ENCODE assay signal across 12 cellular contexts in the genomic region with DNA sequence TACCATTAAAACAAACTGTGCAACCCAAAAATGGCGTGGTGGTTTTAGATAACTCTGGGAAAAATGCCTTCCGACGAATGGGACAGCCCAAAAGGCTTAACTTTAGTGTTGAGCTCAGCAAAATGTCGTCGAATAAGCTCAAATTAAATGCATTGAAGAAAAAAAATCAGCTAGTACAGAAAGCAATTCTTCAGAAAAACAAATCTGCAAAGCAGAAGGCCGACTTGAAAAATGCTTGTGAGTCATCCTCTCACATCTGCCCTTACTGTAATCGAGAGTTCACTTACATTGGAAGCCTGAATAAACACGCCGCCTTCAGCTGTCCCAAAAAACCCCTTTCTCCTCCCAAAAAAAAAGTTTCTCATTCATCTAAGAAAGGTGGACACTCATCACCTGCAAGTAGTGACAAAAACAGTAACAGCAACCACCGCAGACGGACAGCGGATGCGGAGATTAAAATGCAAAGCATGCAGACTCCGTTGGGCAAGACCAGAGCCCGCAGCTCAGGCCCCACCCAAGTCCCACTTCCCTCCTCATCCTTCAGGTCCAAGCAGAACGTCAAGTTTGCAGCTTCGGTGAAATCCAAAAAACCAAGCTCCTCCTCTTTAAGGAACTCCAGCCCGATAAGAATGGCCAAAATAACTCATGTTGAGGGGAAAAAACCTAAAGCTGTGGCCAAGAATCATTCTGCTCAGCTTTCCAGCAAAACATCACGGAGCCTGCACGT.
DNase-seq lines count a peak whose midpoint lies in the region; ATAC-seq and TF ChIP-seq lines count a peak whose summit lies in the region.
"Had no signal": no experiment of that assay in that cellular context is flagged by ENCODE, and none has a peak within 500 bp of the region (broad histone marks: within the 10 kb centered on the region; RNA-seq: fewer than 3 reads in every experiment).

No MANE protein-coding gene starts in this region.

- H3K27me3 Mint-ChIP-seq in naive B cell, result no peaks in the 10 kb centered on the region

- no peaks in the 10 kb centered on the region for H3K9me3 ChIP-seq in HEK293 (ENCODE audit: control insufficient read depth, insufficient read depth, low read depth, low read length)
- H3K9me3 ChIP-seq: MG63 had no signal

- H3K4me1 ChIP-seq in HEK293 (ENCODE audit: control insufficient read depth, insufficient read depth, low read length), result no peaks in the 10 kb centered on the region

- no peak overlapping the region for H3K4me3 Mint-ChIP-seq in naive B cell

- no peaks in the 10 kb centered on the region for H3K9me3 Mint-ChIP-seq in naive B cell

- H3K4me3 ChIP-seq in AG09309 (ENCODE audit: control insufficient read depth, low read depth, low read length), result peak overlapping the region; percentile 4; the same call in 1 of the 2 replicates
- no peak overlapping the region for H3K4me3 ChIP-seq in HEK293 (ENCODE audit: low read depth, low read length)
- peak overlapping the region; percentile 55 for H3K4me3 ChIP-seq in coronary artery
- H3K4me3 ChIP-seq: MG63 had no signal

- TF ChIP-seq CTCF in AG09309 (IDR thresholded peaks at IDR 0.05; ENCODE audit: control insufficient read depth, insufficient read depth, low read depth, low read length, missing control alignments) (no peak), HEK293 (tag by site-specific recombination; IDR thresholded peaks at IDR 0.05) (no peak), coronary artery (IDR thresholded peaks at IDR 0.05) (no peak)

- peaks cover 10 to 22% (median 17%) of the 10 kb centered on the region in 3 donors for H3K4me1 Mint-ChIP-seq in naive B cell

- ATAC-seq in naive B cell (ENCODE audit: low read depth in 2 of 2) (no peak), GM19023 (IDR thresholded peaks at IDR 0.05; ENCODE audit: unreplicated experiment) (no peak), HG03520 (IDR thresholded peaks at IDR 0.05; ENCODE audit: unreplicated experiment) (no peak)
- ATAC-seq: Panc1 had no signal

- peaks cover 13 to 90% of the 10 kb centered on the region in 2 experiments; a peak in 2 of 3 replicates for H3K36me3 ChIP-seq in HEK293 (ENCODE audit: control insufficient read depth in 2 of 2, insufficient read depth in 1 of 2, low read length in 2 of 2)

- peaks cover 31 to 58% of the 10 kb centered on the region in 2 donors for H3K36me3 Mint-ChIP-seq in naive B cell

- no peak overlapping the region for H3K27ac ChIP-seq in HEK293 (ENCODE audit: extremely low read depth, low read depth, low read length)
- peak overlapping the region in 1 of 2 donors; percentile 27 for H3K27ac ChIP-seq in coronary artery
- H3K27ac ChIP-seq: epithelial cell of prostate had no signal

- POLR2A ChIA-PET in HEK293 (lab: Yijun Ruan, JAX), result no interaction called here

- peak overlapping the region in 4 of 6 donors; percentile 41 to 76 (median 70) for H3K27ac Mint-ChIP-seq in naive B cell

- DNase-seq in AG09309 (ENCODE audit: low read depth) (peak; percentile 55), coronary artery (ENCODE audit: low spot score) (no peak), naive B cell (no peak), NCI-H2227 treated with DMSO at 0.1 percent for 48 hours (lab: John Stamatoyannopoulos, UW) (no peak)
- DNase-seq in activated CD4-positive, alpha-beta T cell treated with anti-CD3 and anti-CD28 coated beads, Interleukin-2, amount 50 U/mL, for 48 hours, result no peak
- DNase-seq: activated CD4-positive, alpha-beta T cell treated with anti-CD3 and anti-CD28 coated beads for 4 hours; MG63 had no signal

- CTCF ChIA-PET in HEK293 (lab: Yijun Ruan, JAX), result no interaction called here

TF ChIP-seq in HEK293, 187 proteins besides CTCF, POLR2A, EP300 and RAD21:
- TF ChIP-seq, protein P1, sequence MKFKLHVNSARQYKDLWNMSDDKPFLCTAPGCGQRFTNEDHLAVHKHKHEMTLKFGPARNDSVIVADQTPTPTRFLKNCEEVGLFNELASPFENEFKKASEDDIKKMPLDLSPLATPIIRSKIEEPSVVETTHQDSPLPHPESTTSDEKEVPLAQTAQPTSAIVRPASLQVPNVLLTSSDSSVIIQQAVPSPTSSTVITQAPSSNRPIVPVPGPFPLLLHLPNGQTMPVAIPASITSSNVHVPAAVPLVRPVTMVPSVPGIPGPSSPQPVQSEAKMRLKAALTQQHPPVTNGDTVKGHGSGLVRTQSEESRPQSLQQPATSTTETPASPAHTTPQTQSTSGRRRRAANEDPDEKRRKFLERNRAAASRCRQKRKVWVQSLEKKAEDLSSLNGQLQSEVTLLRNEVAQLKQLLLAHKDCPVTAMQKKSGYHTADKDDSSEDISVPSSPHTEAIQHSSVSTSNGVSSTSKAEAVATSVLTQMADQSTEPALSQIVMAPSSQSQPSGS (tag by site-specific recombination; IDR thresholded peaks at IDR 0.05; ENCODE audit: low read depth), result no peak
- TF ChIP-seq PRDM1 (tag by site-specific recombination; IDR thresholded peaks at IDR 0.05), result 0 out of 2 replicates have a peak, but pooled peaks have one; percentile 11
- TF ChIP-seq, protein P2, sequence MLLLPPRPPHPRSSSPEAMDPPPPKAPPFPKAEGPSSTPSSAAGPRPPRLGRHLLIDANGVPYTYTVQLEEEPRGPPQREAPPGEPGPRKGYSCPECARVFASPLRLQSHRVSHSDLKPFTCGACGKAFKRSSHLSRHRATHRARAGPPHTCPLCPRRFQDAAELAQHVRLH (tag by site-specific recombination; IDR thresholded peaks at IDR 0.05), result no peak
- no peak for TF ChIP-seq TCF7L2 (IDR thresholded peaks at IDR 0.05; ENCODE audit: borderline replicate concordance, low read depth, low read length)
